10 cellular contexts compared by ENCODE assay signal in the genomic region with DNA sequence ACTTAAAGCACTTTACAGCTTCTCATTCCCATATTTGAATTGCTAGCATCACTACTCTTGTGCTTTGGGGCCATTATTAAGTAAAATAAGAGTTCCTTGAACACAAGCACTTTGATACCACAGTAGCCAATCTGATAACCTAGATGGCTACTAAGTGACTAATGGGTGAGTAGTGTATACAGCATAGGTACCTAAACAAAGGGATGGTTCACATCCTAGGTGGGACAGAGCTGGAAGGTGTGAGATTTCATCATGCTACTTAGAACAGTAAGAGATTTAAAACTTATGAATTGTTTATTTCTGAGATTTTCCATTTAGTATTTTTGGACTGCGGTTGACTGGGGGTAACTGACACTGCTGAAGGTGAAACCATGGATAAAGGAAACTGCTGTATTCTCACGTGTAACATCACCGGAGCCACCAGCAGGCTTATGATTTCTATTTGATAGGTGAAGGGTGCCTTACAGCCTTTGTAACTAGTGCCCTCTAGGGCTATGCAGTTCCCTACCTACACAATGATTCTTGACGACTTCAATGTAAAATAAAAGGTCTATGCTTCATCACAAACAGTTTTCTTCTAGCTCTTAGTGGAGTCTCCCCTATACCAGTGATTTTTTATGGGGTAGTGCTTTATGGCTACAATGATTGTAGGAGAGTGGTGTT. TPM values are rescaled to one million over a fixed set of nuclear protein-coding genes. Genes with fewer than 3 reads are reported as not detected.
A peak's percentile ranks its signal among the peaks of the same experiment; 100 is the strongest.
DNase-seq lines count a peak whose midpoint lies in the region; ATAC-seq, FAIRE-seq and TF ChIP-seq lines count a peak whose summit lies in the region.
"Had no signal": no experiment of that assay in that cellular context is flagged by ENCODE, and none has a peak within 500 bp of the region (broad histone marks: within the 10 kb centered on the region; RNA-seq: fewer than 3 reads in every experiment).

No MANE protein-coding gene starts in this region.

- no peaks in the 10 kb centered on the region for H3K9me3 ChIP-seq in keratinocyte (ENCODE audit: control insufficient read depth, low read depth, low read length)
- H3K9me3 ChIP-seq: vagina had no signal

- no peaks in the 10 kb centered on the region for H3K27me3 ChIP-seq in keratinocyte (ENCODE audit: control insufficient read depth, extremely low read depth, insufficient read depth, low read length)
- H3K27me3 ChIP-seq: vagina had no signal

- peaks cover 18% of the 10 kb centered on the region for H3K4me1 ChIP-seq in keratinocyte (ENCODE audit: control insufficient read depth, extremely low read depth, insufficient read depth, low read length)

- no peaks in the 10 kb centered on the region for H4K20me1 ChIP-seq in keratinocyte (ENCODE audit: control insufficient read depth, extremely low read depth, insufficient read depth, low read length)

- TF ChIP-seq CTCF in keratinocyte (optimal IDR thresholded peaks at IDR 0.05 in 1 of 3, IDR thresholded peaks at IDR 0.05 in 1 of 3, conservative IDR thresholded peaks at IDR 0.05 in 1 of 3; ENCODE audit: extremely low read depth in 1 of 3, insufficient read depth in 2 of 3, low read length in 3 of 3) (peak in 2 of 3 experiments; percentile 13), D721Med (IDR thresholded peaks at IDR 0.05; ENCODE audit: insufficient read depth, missing control alignments) (no peak)

- DNase-seq in SIG-M5 treated with dmso at 0.1 percent for 504 hours (lab: John Stamatoyannopoulos, UW; ENCODE audit: unreplicated experiment) (peak; percentile 2), SIG-M5 (lab: John Stamatoyannopoulos, UW) (no peak), RPMI8226 (peak; percentile 20), keratinocyte (ENCODE audit: low read depth, low spot score) (no peak), D721Med (ENCODE audit: insufficient read length, low spot score) (no peak), ecto neural progenitor cell (ENCODE audit: low spot score) (no peak)
- DNase-seq: EL had no signal

- H3K27ac ChIP-seq in keratinocyte (ENCODE audit: control insufficient read depth, insufficient read depth, low read length): no peak overlapping the region
- H3K27ac ChIP-seq: vagina had no signal

- FAIRE-seq in keratinocyte (lab: Jason Lieb, UNC) (peak; percentile 51), D721Med (lab: Jason Lieb, UNC) (no peak)

- ATAC-seq in GM18868 (IDR thresholded peaks at IDR 0.05; ENCODE audit: unreplicated experiment) (peak; percentile 51), GM21528 (IDR thresholded peaks at IDR 0.05; ENCODE audit: low FRiP score, unreplicated experiment) (no peak)

- dilution Hi-C loops in keratinocyte (cut with MboI; ENCODE audit: extremely low pct_ligation_motif_present, low sequenced_read_pairs): no loop called here

- H3K36me3 ChIP-seq in keratinocyte (ENCODE audit: control insufficient read depth in 2 of 2, extremely low read depth in 1 of 2, insufficient read depth in 2 of 2, low read length in 2 of 2): no peaks in the 10 kb centered on the region
- H3K36me3 ChIP-seq: vagina had no signal

- H2AFZ ChIP-seq in keratinocyte (ENCODE audit: control insufficient read depth, low read length): no peak overlapping the region

- no peaks in the 10 kb centered on the region for H3K9me1 ChIP-seq in keratinocyte (ENCODE audit: control insufficient read depth, extremely low read depth, insufficient read depth, low read length)

- no peak overlapping the region for H3K4me2 ChIP-seq in keratinocyte (ENCODE audit: control insufficient read depth, extremely low read depth, insufficient read depth, low read depth, low read length)

- H3K79me2 ChIP-seq in keratinocyte (ENCODE audit: control insufficient read depth, insufficient read depth, low read length): no peaks in the 10 kb centered on the region

- H3K9ac ChIP-seq in keratinocyte (ENCODE audit: control insufficient read depth, extremely low read depth, insufficient read depth, low read length): no peak overlapping the region

- no peak overlapping the region for H3K4me3 ChIP-seq in keratinocyte (ENCODE audit: control insufficient read depth in 2 of 3, extremely low read depth in 1 of 3, insufficient read depth in 2 of 3, low read depth in 1 of 3, low read length in 3 of 3)
- H3K4me3 ChIP-seq: vagina had no signal

RNA-seq across cellular contexts. Expression of a gene that starts 22.1 kb away (rescaled TPM):
- polyA plus RNA-seq in keratinocyte: 98.3 to 136 TPM (median 116 TPM) in 3 replicates
- polyA plus RNA-seq in keratinocyte (2011; ENCODE audit: low read depth): 32.2 TPM
- polyA plus RNA-seq in keratinocyte (2011; cell fraction: cytosol; rRNA removed): 54.2 and 69.7 TPM in 2 replicates
- 316 and 318 TPM in 2 replicates for polyA plus RNA-seq in keratinocyte (2011; cell fraction: nucleus; rRNA removed)
- 51.3 and 110 TPM in 2 replicates for polyA plus RNA-seq in keratinocyte (2012; ENCODE audit: low replicate concordance)
- polyA minus RNA-seq in keratinocyte: 353 to 631 TPM (median 519 TPM) in 3 replicates
- 371 TPM for polyA minus RNA-seq in keratinocyte (2011; cell fraction: cytosol; rRNA and poly(A)+ RNA removed)
- polyA minus RNA-seq in keratinocyte (2011; cell fraction: nucleus; rRNA and poly(A)+ RNA removed): 966 and 975 TPM in 2 replicates

Comparison
In these comparisons a context has a peak if more than half of its experiments do, and no peak if none do; other contexts are left out.
1. DNase-seq: peak in SIG-M5 treated with dmso at 0.1 percent for 504 hours (single experiment) and RPMI8226 (single experiment); none in SIG-M5 (single experiment), keratinocyte (single experiment), D721Med (single experiment) and ecto neural progenitor cell (single experiment).